Comparison of ENCODE assay signal across 8 cellular contexts in genomic region chr17:77420476-77420803, GRCh38.
DNase-seq lines count a peak whose midpoint lies in the region; ATAC-seq and TF ChIP-seq lines count a peak whose summit lies in the region.

No MANE protein-coding gene starts in this region.

- no peak for DNase-seq in CD8-positive, alpha-beta memory T cell
- no peak for DNase-seq in Panc1 (ENCODE audit: low read depth, low spot score)
- DNase-seq in endothelial cell (ENCODE audit: low spot score) = no peak
- DNase-seq in NCI-H1436 (lab: John Stamatoyannopoulos, UW) = no peak
- no peak for DNase-seq in NCI-H526 treated with DMSO at 0.1 percent for 48 hours (lab: John Stamatoyannopoulos, UW)
- DNase-seq in H4 (ENCODE audit: low spot score) = no peak

- BruUV-seq in Panc1 (replicated peaks; lab: Mats Ljungman, UMichigan) = no TSS peak

- H3K27me3 ChIP-seq in CD8-positive, alpha-beta memory T cell (ENCODE audit: insufficient read depth, low read length, poor library complexity, severe bottlenecking) = no peaks in the 10 kb centered on the region
- H3K27me3 ChIP-seq in Panc1 (ENCODE audit: control insufficient read depth, insufficient read depth, low read length) = no peaks in the 10 kb centered on the region
- H3K27me3 ChIP-seq in parathyroid adenoma (ENCODE audit: control insufficient read depth, insufficient read depth, low read length) = no peaks in the 10 kb centered on the region

- no peak overlapping the region for H2AFZ ChIP-seq in parathyroid adenoma

- peaks cover 62% of the 10 kb centered on the region for H3K79me2 ChIP-seq in parathyroid adenoma

- TF ChIP-seq CTCF in Panc1 (IDR thresholded peaks at IDR 0.05) (no peak), endothelial cell (IDR thresholded peaks at IDR 0.05; ENCODE audit: unreplicated experiment) (no peak), parathyroid adenoma (IDR thresholded peaks at IDR 0.05) (no peak)

- intact Hi-C loops in Panc1 (cut with micrococcal nuclease; ENCODE audit: unreplicated experiment) = loop anchor here (10.0 kb wide), 1 partner anchor 74 kb away; no protein-coding TSS in a partner anchor

- H3K4me1 ChIP-seq in CD8-positive, alpha-beta memory T cell (ENCODE audit: insufficient read depth, low read length) = peaks cover 62% of the 10 kb centered on the region
- H3K4me1 ChIP-seq in Panc1 (ENCODE audit: control insufficient read depth, insufficient read depth, low read length) (peaks cover 96% of the 10 kb centered on the region), parathyroid adenoma (peaks cover 36% of the 10 kb centered on the region)

- no peaks in the 10 kb centered on the region for H3K9me3 Mint-ChIP-seq in CD8-positive, alpha-beta memory T cell
- no peaks in the 10 kb centered on the region for H3K9me3 Mint-ChIP-seq in endothelial cell (ENCODE audit: unreplicated experiment)

- peak overlapping the region; percentile 44 for H3K27ac ChIP-seq in CD8-positive, alpha-beta memory T cell (ENCODE audit: low read depth, low read length)
- peak overlapping the region; percentile 83 for H3K27ac ChIP-seq in Panc1 (ENCODE audit: low read length)
- H3K27ac ChIP-seq in parathyroid adenoma = peak overlapping the region; percentile 10

- peak overlapping the region; percentile 31 to 81 (median 73) for H3K4me3 Mint-ChIP-seq in CD8-positive, alpha-beta memory T cell
- peak overlapping the region; percentile 65 for H3K4me3 Mint-ChIP-seq in endothelial cell (ENCODE audit: unreplicated experiment)

- CTCF ChIA-PET in CD8-positive, alpha-beta memory T cell (lab: Charles Lee) = interaction anchor here (0.7 to 5.1 kb wide), 11 partner anchors 10 to 89 kb away, joined by 3 to 34 read pairs (median 3); no protein-coding TSS in a partner anchor
- CTCF ChIA-PET in Panc1 (lab: Charles Lee) = no interaction called here

- POLR2A ChIA-PET in CD8-positive, alpha-beta memory T cell (lab: Charles Lee) = interaction anchor here (0.7 to 2.1 kb wide), 6 partner anchors 20 to 90 kb away, joined by 3 to 9 read pairs (median 3); no protein-coding TSS in a partner anchor
- POLR2A ChIA-PET in Panc1 (lab: Charles Lee) = no interaction called here

- H3K36me3 Mint-ChIP-seq in CD8-positive, alpha-beta memory T cell = peaks cover 0 to 31% (median 0%) of the 10 kb centered on the region in 3 donors
- no peaks in the 10 kb centered on the region for H3K36me3 Mint-ChIP-seq in endothelial cell (ENCODE audit: low read depth, unreplicated experiment)

- peaks cover 6% of the 10 kb centered on the region for H3K36me3 ChIP-seq in CD8-positive, alpha-beta memory T cell (ENCODE audit: insufficient read depth, low read length)
- no peaks in the 10 kb centered on the region for H3K36me3 ChIP-seq in Panc1 (ENCODE audit: control insufficient read depth, insufficient read depth, low read length)
- no peaks in the 10 kb centered on the region for H3K36me3 ChIP-seq in parathyroid adenoma (ENCODE audit: control insufficient read depth, insufficient read depth, low read length)

- H3K27ac Mint-ChIP-seq in CD8-positive, alpha-beta memory T cell = peak overlapping the region; percentile 66 to 96 (median 94)
- no peak overlapping the region for H3K27ac Mint-ChIP-seq in endothelial cell (ENCODE audit: unreplicated experiment)

- H3K9ac ChIP-seq in parathyroid adenoma = no peak overlapping the region

- H3K27me3 Mint-ChIP-seq in CD8-positive, alpha-beta memory T cell = no peaks in the 10 kb centered on the region
- H3K27me3 Mint-ChIP-seq in endothelial cell (ENCODE audit: unreplicated experiment) = peaks cover 9% of the 10 kb centered on the region

- ATAC-seq in Panc1 (no peak), HG03469 (IDR thresholded peaks at IDR 0.05; ENCODE audit: unreplicated experiment) (no peak)

- in situ Hi-C loops in Panc1 (cut with HindIII; ENCODE audit: low pct_unique_long_range_greater_than_20kb, low sequenced_read_pairs) = loop anchor here (5.0 kb wide), 1 partner anchor 93 kb away; no protein-coding TSS in a partner anchor

- H3K9me3 ChIP-seq in CD8-positive, alpha-beta memory T cell (ENCODE audit: low read length) = no peaks in the 10 kb centered on the region
- no peaks in the 10 kb centered on the region for H3K9me3 ChIP-seq in Panc1 (ENCODE audit: control insufficient read depth, insufficient read depth, low read depth, low read length)
- no peaks in the 10 kb centered on the region for H3K9me3 ChIP-seq in parathyroid adenoma (ENCODE audit: control insufficient read depth, low read length)

- no peak overlapping the region for H3K4me2 ChIP-seq in parathyroid adenoma (ENCODE audit: low read length)

- H3K4me1 Mint-ChIP-seq in CD8-positive, alpha-beta memory T cell = peaks cover 43 to 86% (median 53%) of the 10 kb centered on the region in 3 donors
- H3K4me1 Mint-ChIP-seq in endothelial cell (ENCODE audit: unreplicated experiment) = peaks cover 39% of the 10 kb centered on the region

- peak overlapping the region; percentile 10 for H3K4me3 ChIP-seq in CD8-positive, alpha-beta memory T cell (ENCODE audit: low read length)
- no peak overlapping the region for H3K4me3 ChIP-seq in Panc1 (ENCODE audit: low read depth in 2 of 2, low read length in 2 of 2)
- H3K4me3 ChIP-seq in parathyroid adenoma (ENCODE audit: low read depth, low read length) = no peak overlapping the region

Comparison
In these comparisons a context has a peak if more than half of its experiments do, and no peak if none do; other contexts are left out.
1. H3K27ac ChIP-seq: peak in every context shown above with its lines; median percentile 83 in Panc1; 44 in CD8-positive, alpha-beta memory T cell; 10 in parathyroid adenoma.